ENCODE assay signal across 8 cellular contexts in genomic region chr5:163408311-163408923, GRCh38. TPM values are rescaled to one million over a fixed set of nuclear protein-coding genes. Genes with fewer than 3 reads are reported as not detected.
DNase-seq lines count a peak whose midpoint lies in the region; ATAC-seq and TF ChIP-seq lines count a peak whose summit lies in the region.

No MANE protein-coding gene starts in this region.

- peaks cover 2 to 6% (median 2%) of the 10 kb centered on the region in 4 donors for H3K4me1 Mint-ChIP-seq in naive thymus-derived CD8-positive, alpha-beta T cell

- H3K4me3 Mint-ChIP-seq in naive thymus-derived CD8-positive, alpha-beta T cell: peak overlapping the region in 4 of 10 donors; percentile 13 to 66 (median 29)

- H4K20me1 ChIP-seq in BLaER1: no peaks in the 10 kb centered on the region

- no peaks in the 10 kb centered on the region for H3K36me3 ChIP-seq in BLaER1

- H3K27ac ChIP-seq in BLaER1: no peak overlapping the region

- POLR2A ChIA-PET in naive thymus-derived CD8-positive, alpha-beta T cell (lab: Charles Lee): interaction anchor here (0.9 kb wide), 1 partner anchor 29 kb away, joined by 3 read pairs; the partner anchor contains the start of gene CCNG1

- H3K9ac ChIP-seq in BLaER1: no peak overlapping the region

- H3K27me3 Mint-ChIP-seq in naive thymus-derived CD8-positive, alpha-beta T cell: peaks cover 6 to 19% (median 11%) of the 10 kb centered on the region in 5 donors

- DNase-seq in NCI-H524 treated with DMSO at 0.1 percent for 48 hours (lab: John Stamatoyannopoulos, UW) (peak; percentile 11), epithelial cell of esophagus (ENCODE audit: low read depth) (peak; percentile 65)
- DNase-seq in activated CD8-positive, alpha-beta memory T cell treated with anti-CD3 and anti-CD28 coated beads for 48 hours (ENCODE audit: low read depth in 2 of 3, low spot score in 2 of 3): peak; percentile 3 to 17 (median 7)
- DNase-seq in naive thymus-derived CD8-positive, alpha-beta T cell: peak; percentile 36 to 77 (median 60)
- DNase-seq in stimulated activated naive CD4-positive, alpha-beta T cell (lab: John Stamatoyannopoulos, UW): peak; percentile 20 to 68 (median 40)

- H3K27ac Mint-ChIP-seq in naive thymus-derived CD8-positive, alpha-beta T cell: no peak overlapping the region

- ATAC-seq in GM19023 (IDR thresholded peaks at IDR 0.05; ENCODE audit: unreplicated experiment) (peak; percentile 67), HG03159 (IDR thresholded peaks at IDR 0.05; ENCODE audit: unreplicated experiment) (peak; percentile 82)
- ATAC-seq in naive thymus-derived CD8-positive, alpha-beta T cell: peak; percentile 94 to 95

- 0 out of 2 replicates have a peak overlapping the region, but pooled peaks have one; percentile 2 for H3K4me2 ChIP-seq in BLaER1

- H3K4me3 ChIP-seq in BLaER1 (no peak overlapping the region), epithelial cell of esophagus (ENCODE audit: low read length) (no peak overlapping the region)

- H3K9me3 ChIP-seq in BLaER1: no peaks in the 10 kb centered on the region

- peaks cover 5% of the 10 kb centered on the region; the same call in 1 of the 2 replicates for H3K4me1 ChIP-seq in BLaER1

- peak; percentile 91 for TF ChIP-seq CTCF in epithelial cell of esophagus (IDR thresholded peaks at IDR 0.05; ENCODE audit: insufficient read depth, low read depth, low read length, missing control alignments)

- H3K9me3 Mint-ChIP-seq in naive thymus-derived CD8-positive, alpha-beta T cell: no peaks in the 10 kb centered on the region

- H3K27me3 ChIP-seq in BLaER1: no peaks in the 10 kb centered on the region

- no peaks in the 10 kb centered on the region for H3K36me3 Mint-ChIP-seq in naive thymus-derived CD8-positive, alpha-beta T cell

RNA-seq across cellular contexts. Expression of gene CCNG1, which starts 29.0 kb away (rescaled TPM):
- total RNA-seq in naive thymus-derived CD8-positive, alpha-beta T cell: 100 to 1,000 TPM; 139 to 146 TPM
- 100 to 1,000 TPM; 129 to 167 (median 135) TPM for polyA plus RNA-seq in naive thymus-derived CD8-positive, alpha-beta T cell

RNA-seq across cellular contexts. Expression of gene NUDCD2, which starts 51.5 kb away (rescaled TPM):
- 10 to 100 TPM; 27.4 to 27.8 TPM for total RNA-seq in naive thymus-derived CD8-positive, alpha-beta T cell
- polyA plus RNA-seq in naive thymus-derived CD8-positive, alpha-beta T cell: 10 to 100 TPM; 46.7 to 54.0 (median 53.2) TPM

RNA-seq across cellular contexts. Expression of gene HMMR, which starts 52.0 kb away (rescaled TPM):
- total RNA-seq in naive thymus-derived CD8-positive, alpha-beta T cell: under 1 TPM; 0.42 to 0.47 TPM
- under 1 TPM in 1 of 3 donors, not detected in 2; 0.28 TPM for polyA plus RNA-seq in naive thymus-derived CD8-positive, alpha-beta T cell

Comparison
In these comparisons a context has a peak if more than half of its experiments do, and no peak if none do; other contexts are left out.
1. DNase-seq: peak in every context shown above with its lines; median percentile 65 in epithelial cell of esophagus; 60 in naive thymus-derived CD8-positive, alpha-beta T cell; 40 in stimulated activated naive CD4-positive, alpha-beta T cell; 11 in NCI-H524 treated with DMSO at 0.1 percent for 48 hours; 7 in activated CD8-positive, alpha-beta memory T cell treated with anti-CD3 and anti-CD28 coated beads for 48 hours.